18 cellular contexts compared by ENCODE assay signal in the genomic region with DNA sequence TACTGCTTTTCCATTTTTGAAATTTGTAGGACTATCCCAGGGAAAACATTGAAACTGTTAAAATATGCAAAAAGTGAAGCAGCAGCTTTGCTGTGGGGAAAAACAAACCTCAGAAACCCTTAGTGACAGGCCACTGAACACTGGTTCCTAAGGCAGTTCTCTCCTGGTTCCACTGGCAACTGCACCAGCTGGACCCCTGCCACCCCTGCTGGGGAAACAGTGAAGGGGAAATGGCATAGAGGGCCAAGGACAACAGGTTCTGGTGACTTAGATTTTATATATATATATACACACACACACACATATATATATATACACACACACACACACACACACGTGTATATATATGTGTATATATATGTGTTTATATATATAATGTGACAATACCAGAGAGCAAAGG. TPM values are rescaled to one million over a fixed set of nuclear protein-coding genes. Genes with fewer than 3 reads are reported as not detected.
DNase-seq lines count a peak whose midpoint lies in the region; ATAC-seq and TF ChIP-seq lines count a peak whose summit lies in the region.
"Had no signal": no experiment of that assay in that cellular context is flagged by ENCODE, and none has a peak within 500 bp of the region (broad histone marks: within the 10 kb centered on the region; RNA-seq: fewer than 3 reads in every experiment).

No MANE protein-coding gene starts in this region.

- peak overlapping the region; percentile 77 for H2BK120ac ChIP-seq in trophoblast cell (ENCODE audit: insufficient read depth, low read length, poor library complexity)

- peak overlapping the region; percentile 69 for H4K91ac ChIP-seq in trophoblast cell (ENCODE audit: low read depth, low read length)

- H3K4me1 ChIP-seq in trophoblast cell (ENCODE audit: control insufficient read depth in 1 of 2, insufficient read depth in 2 of 2, low read length in 2 of 2): peaks cover 29 to 40% of the 10 kb centered on the region in 2 experiments

- H3K4me3 ChIP-seq in MG63 (no peak overlapping the region), trophoblast cell (ENCODE audit: low read depth, low read length) (no peak overlapping the region), WERI-Rb-1 (ENCODE audit: low read depth, low read length) (no peak overlapping the region)
- H3K4me3 ChIP-seq: hepatocyte, Peyer's patch had no signal

- ATAC-seq in activated naive CD8-positive, alpha-beta T cell treated with anti-CD3 and anti-CD28 coated beads, Interleukin-2, amount 50 U/mL, for 24 hours: no peak
- ATAC-seq: T-cell had no signal

- H2AFZ ChIP-seq in trophoblast cell (ENCODE audit: insufficient read depth, low read length, poor library complexity): no peak overlapping the region
- H2AFZ ChIP-seq: hepatocyte had no signal

- H3K4me3 Mint-ChIP-seq in activated naive CD8-positive, alpha-beta T cell treated with anti-CD3 and anti-CD28 coated beads, Interleukin-2, amount 50 U/mL, for 24 hours: no peak overlapping the region
- H3K4me3 Mint-ChIP-seq: activated naive CD8-positive, alpha-beta T cell; T-cell had no signal

- no peak overlapping the region for H3K9ac ChIP-seq in trophoblast cell (ENCODE audit: low read length)

- no peaks in the 10 kb centered on the region for H3K27me3 ChIP-seq in MG63
- no peaks in the 10 kb centered on the region for H3K27me3 ChIP-seq in trophoblast cell (ENCODE audit: insufficient read depth, low read length)
- H3K27me3 ChIP-seq in WERI-Rb-1 (ENCODE audit: insufficient read depth, low read depth, severe bottlenecking): no peaks in the 10 kb centered on the region
- H3K27me3 ChIP-seq: hepatocyte, Peyer's patch had no signal

- H3K79me1 ChIP-seq in trophoblast cell (ENCODE audit: low read length): peaks cover 39% of the 10 kb centered on the region

- H3K18ac ChIP-seq in trophoblast cell (ENCODE audit: low read length): no peak overlapping the region

- H3K36me3 Mint-ChIP-seq in activated naive CD8-positive, alpha-beta T cell treated with anti-CD3 and anti-CD28 coated beads, Interleukin-2, amount 50 U/mL, for 24 hours (ENCODE audit: low read depth): no peaks in the 10 kb centered on the region
- H3K36me3 Mint-ChIP-seq: activated naive CD8-positive, alpha-beta T cell; T-cell had no signal

- no peak for TF ChIP-seq CTCF in WERI-Rb-1 (IDR thresholded peaks at IDR 0.05; ENCODE audit: low read depth, low read length)

- no peak overlapping the region for H3K27ac Mint-ChIP-seq in activated naive CD8-positive, alpha-beta T cell treated with anti-CD3 and anti-CD28 coated beads, Interleukin-2, amount 50 U/mL, for 24 hours
- H3K27ac Mint-ChIP-seq: activated naive CD8-positive, alpha-beta T cell; T-cell had no signal

- H3K9me3 ChIP-seq in MG63: no peaks in the 10 kb centered on the region
- H3K9me3 ChIP-seq in trophoblast cell (ENCODE audit: insufficient read depth, low read depth, low read length): peaks cover 3% of the 10 kb centered on the region
- H3K9me3 ChIP-seq in WERI-Rb-1 (ENCODE audit: severe bottlenecking): no peaks in the 10 kb centered on the region
- H3K9me3 ChIP-seq: Peyer's patch had no signal

- peaks cover 7% of the 10 kb centered on the region for H3K4me1 Mint-ChIP-seq in activated naive CD8-positive, alpha-beta T cell treated with anti-CD3 and anti-CD28 coated beads, Interleukin-2, amount 50 U/mL, for 24 hours

- no peak overlapping the region for H3K14ac ChIP-seq in trophoblast cell (ENCODE audit: low read length)

- no peak overlapping the region for H3K23ac ChIP-seq in trophoblast cell (ENCODE audit: low read length)

- H3K4ac ChIP-seq in trophoblast cell (ENCODE audit: low read depth, low read length): peak overlapping the region; percentile 37

- H3K36me3 ChIP-seq in MG63: no peaks in the 10 kb centered on the region
- no peaks in the 10 kb centered on the region for H3K36me3 ChIP-seq in trophoblast cell (ENCODE audit: control insufficient read depth in 1 of 2, insufficient read depth in 2 of 2, low read length in 2 of 2)
- H3K36me3 ChIP-seq in WERI-Rb-1: no peaks in the 10 kb centered on the region
- H3K36me3 ChIP-seq: Peyer's patch had no signal

- peaks cover 39% of the 10 kb centered on the region for H3K27me3 Mint-ChIP-seq in activated naive CD8-positive, alpha-beta T cell treated with anti-CD3 and anti-CD28 coated beads, Interleukin-2, amount 50 U/mL, for 24 hours

- no peak overlapping the region for H2BK5ac ChIP-seq in trophoblast cell (ENCODE audit: low read depth, low read length, poor library complexity)

- no CpG with 5 or more reads among the region's 1 CpG for WGBS in trophoblast cell (ENCODE audit: extremely low coverage, insufficient coverage, insufficient read length)

- DNase-seq in COLO668 (lab: John Stamatoyannopoulos, UW; ENCODE audit: unreplicated experiment): peak; percentile 4
- peak; percentile 36 for DNase-seq in MG63
- DNase-seq in dermis microvascular lymphatic vessel endothelial cell (ENCODE audit: low read depth in 2 of 2): peak; percentile 35 to 48
- DNase-seq in trophoblast cell: no peak
- DNase-seq in NCI-H1417 treated with DMSO at 0.1 percent for 48 hours (lab: John Stamatoyannopoulos, UW): no peak
- DNase-seq in WERI-Rb-1: no peak
- no peak for DNase-seq in SKM-1 treated with dmso at 0.1 percent for 144 hours (lab: John Stamatoyannopoulos, UW; ENCODE audit: unreplicated experiment)
- no peak for DNase-seq in activated naive CD8-positive, alpha-beta T cell treated with anti-CD3 and anti-CD28 coated beads, Interleukin-2, amount 50 U/mL, for 24 hours
- DNase-seq: activated CD4-positive, alpha-beta T cell treated with anti-CD3 and anti-CD28 coated beads, Interleukin-2, amount 50 U/mL, for 4 hours; activated T-cell treated with anti-CD3 and anti-CD28 coated beads, Interleukin-2, amount 50 U/mL, for 1 hour; AML-193; NCI-H1048; NCI-H2107; stimulated activated CD4-positive, alpha-beta T cell treated with anti-CD3 and anti-CD28 coated beads, Interleukin-2, amount 100 ng/mL, for 48 hours; T-cell had no signal

- no peaks in the 10 kb centered on the region for H3K9me3 Mint-ChIP-seq in activated naive CD8-positive, alpha-beta T cell treated with anti-CD3 and anti-CD28 coated beads, Interleukin-2, amount 50 U/mL, for 24 hours
- H3K9me3 Mint-ChIP-seq: T-cell had no signal

- H3K27ac ChIP-seq in trophoblast cell (ENCODE audit: low read depth, low read length) (peak overlapping the region; percentile 80), WERI-Rb-1 (no peak overlapping the region)
- H3K27ac ChIP-seq: Peyer's patch had no signal

- no peak overlapping the region for H4K12ac ChIP-seq in trophoblast cell (ENCODE audit: low read depth, low read length)

- peaks cover 2% of the 10 kb centered on the region for H3K79me2 ChIP-seq in trophoblast cell (ENCODE audit: control insufficient read depth, insufficient read depth, low read length, poor library complexity)
- H3K79me2 ChIP-seq: hepatocyte had no signal

- H2AK5ac ChIP-seq in trophoblast cell (ENCODE audit: low read length): no peak overlapping the region

- no peak overlapping the region for H4K8ac ChIP-seq in trophoblast cell (ENCODE audit: low read depth, low read length)

- H3K4me2 ChIP-seq in trophoblast cell (ENCODE audit: low read length): no peak overlapping the region
- H3K4me2 ChIP-seq: hepatocyte had no signal

- H2BK12ac ChIP-seq in trophoblast cell (ENCODE audit: low read length): peak overlapping the region; percentile 68

RNA-seq across cellular contexts. Expression of a gene that starts 16.2 kb away (rescaled TPM):
- total RNA-seq in MG63 (2014; rRNA removed; shearing (Covaris generic); ENCODE audit: low replicate concordance): 163 and 302 TPM in 2 replicates
- 7.0 and 52.2 TPM in 2 replicates for total RNA-seq in dermis microvascular lymphatic vessel endothelial cell
- polyA plus RNA-seq in trophoblast cell (2013): 666 and 746 TPM in 2 replicates

RNA-seq across cellular contexts. Expression of a gene that starts 25.0 kb away (rescaled TPM):
- 12.0 and 18.2 TPM in 2 replicates for total RNA-seq in MG63 (2014; rRNA removed; shearing (Covaris generic); ENCODE audit: low replicate concordance)
- 0.13 and 0.39 TPM in 2 replicates for total RNA-seq in dermis microvascular lymphatic vessel endothelial cell
- 26.3 and 28.8 TPM in 2 replicates for polyA plus RNA-seq in trophoblast cell (2013)

RNA-seq across cellular contexts. Expression of a gene that starts 57.6 kb away (rescaled TPM):
- 13.3 and 13.6 TPM in 2 replicates for total RNA-seq in MG63 (2014; rRNA removed; shearing (Covaris generic); ENCODE audit: low replicate concordance)
- under 0.01 TPM in 1 of 2 replicates, not detected in the other for total RNA-seq in dermis microvascular lymphatic vessel endothelial cell
- 0.10 and 0.14 TPM in 2 replicates for polyA plus RNA-seq in trophoblast cell (2013)
- total RNA-seq: hepatocyte, Peyer's patch had no signal

Comparison
In these comparisons a context has a peak if more than half of its experiments do, and no peak if none do; other contexts are left out.
1. DNase-seq: peak in COLO668 (single experiment), MG63 (single experiment) and dermis microvascular lymphatic vessel endothelial cell (2 of 2); none in trophoblast cell (0 of 2), NCI-H1417 treated with DMSO at 0.1 percent for 48 hours (single experiment), WERI-Rb-1 (single experiment), SKM-1 treated with dmso at 0.1 percent for 144 hours (single experiment) and activated naive CD8-positive, alpha-beta T cell treated with anti-CD3 and anti-CD28 coated beads, Interleukin-2, amount 50 U/mL, for 24 hours (single experiment).
2. RNA of a gene that starts 57.6 kb away (total RNA-seq): 13.3 to 13.6 TPM in MG63; under 0.01 TPM in dermis microvascular lymphatic vessel endothelial cell; every median in the first group is over 10 times any median in the second.